27 cellular contexts compared by ENCODE assay signal in genomic region chr11:117706322-117706814, GRCh38.
DNase-seq lines count a peak whose midpoint lies in the region; ATAC-seq and TF ChIP-seq lines count a peak whose summit lies in the region.
"Had no signal": no experiment of that assay in that cellular context is flagged by ENCODE, and none has a peak within 500 bp of the region (broad histone marks: within the 10 kb centered on the region; RNA-seq: fewer than 3 reads in every experiment).

No MANE protein-coding gene starts in this region.

- no peak overlapping the region; the same call in 1 of the 2 replicates for H3K27ac ChIP-seq in WERI-Rb-1
- H3K27ac ChIP-seq in layer of hippocampus (ENCODE audit: low read depth, low read length): peak overlapping the region; percentile 9
- H3K27ac ChIP-seq in transverse colon: no peak overlapping the region
- H3K27ac ChIP-seq: 22Rv1, Peyer's patch had no signal

- no peak for TF ChIP-seq POLR2A in transverse colon (IDR thresholded peaks at IDR 0.05)

- DNase-seq in D341Med (ENCODE audit: low spot score) (peak; percentile 56), WERI-Rb-1 (peak; percentile 50), NCI-H187 (lab: John Stamatoyannopoulos, UW) (no peak), GM03348 (ENCODE audit: low spot score) (no peak), transverse colon (no peak)
- no peak for DNase-seq in stimulated activated naive B cell treated with anti-CD40 and anti-IgM and Interleukin-4, amounts not matched to agents 10 μg/mL and 1 μg/mL and 100 μg/mL, for 72 hours
- DNase-seq: ACHN; C1 segment of cervical spinal cord; Calu3; CD8-positive, alpha-beta memory T cell; DMS53; GDM1; KBM-7; MM.1S; NCI-H1048; NCI-H1417 treated with DMSO at 0.1 percent for 48 hours; NCI-H187 treated with DMSO at 0.1 percent for 48 hours; NCI-H2227 treated with DMSO at 0.1 percent for 48 hours; NCI-H510A; NCI-H774; Peyer's patch had no signal

- in situ Hi-C loops in transverse colon (cut with MboI; ENCODE audit: low pct_ligation_motif_present in 1 of 4, low pct_unique_long_range_greater_than_20kb in 1 of 4, low sequenced_read_pairs in 3 of 4): no loop called here

- TF ChIP-seq EP300 in transverse colon (IDR thresholded peaks at IDR 0.05; ENCODE audit: low read depth): no peak

- H3K4me3 ChIP-seq in WERI-Rb-1 (ENCODE audit: low read depth, low read length): no peak overlapping the region
- no peak overlapping the region for H3K4me3 ChIP-seq in transverse colon
- H3K4me3 ChIP-seq: GM23338, HAP-1, Peyer's patch had no signal

- ATAC-seq in stimulated activated naive B cell treated with anti-CD40 and anti-IgM and Interleukin-4, amounts not matched to agents 10 μg/mL and 1 μg/mL and 100 μg/mL, for 72 hours (replicated peaks): no peak
- ATAC-seq in GM18867 (IDR thresholded peaks at IDR 0.05; ENCODE audit: unreplicated experiment): no peak
- ATAC-seq: GM23338, SK-N-SH treated with all-trans-retinoic acid at 6 μM for 48 hours had no signal

- 20 to 65% methylated on average over 2 to 12 of the region's 12 CpGs for WGBS in transverse colon (ENCODE audit: low coverage in 1 of 2), 2 donors

- H3K27me3 ChIP-seq in WERI-Rb-1 (ENCODE audit: insufficient read depth, low read depth, severe bottlenecking) (peaks cover 17% of the 10 kb centered on the region), layer of hippocampus (ENCODE audit: control insufficient read depth, insufficient read depth, low read length) (no peaks in the 10 kb centered on the region), transverse colon (no peaks in the 10 kb centered on the region)
- H3K27me3 ChIP-seq: Peyer's patch had no signal

- H3K27ac Mint-ChIP-seq in stimulated activated naive B cell treated with anti-CD40 and anti-IgM and Interleukin-4, amounts not matched to agents 10 μg/mL and 1 μg/mL and 100 μg/mL, for 72 hours: peak overlapping the region; percentile 16
- H3K27ac Mint-ChIP-seq: CD8-positive, alpha-beta memory T cell; GM23338 had no signal

- H3K9me3 ChIP-seq in WERI-Rb-1 (ENCODE audit: severe bottlenecking) (no peaks in the 10 kb centered on the region), transverse colon (no peaks in the 10 kb centered on the region)
- H3K9me3 ChIP-seq: HAP-1, Peyer's patch had no signal

- intact Hi-C loops in transverse colon (cut with DNase I; ENCODE audit: low total_unique reads): no loop called here

- peaks cover 0 to 10% (median 3%) of the 10 kb centered on the region in 4 donors for H3K4me1 ChIP-seq in transverse colon
- H3K4me1 ChIP-seq: Peyer's patch had no signal

- TF ChIP-seq CTCF in WERI-Rb-1 (IDR thresholded peaks at IDR 0.05; ENCODE audit: low read depth, low read length) (no peak), transverse colon (IDR thresholded peaks at IDR 0.05) (no peak)

- peaks cover 7 to 50% of the 10 kb centered on the region in 2 donors for H3K27me3 Mint-ChIP-seq in stimulated activated naive B cell treated with anti-CD40 and anti-IgM and Interleukin-4, amounts not matched to agents 10 μg/mL and 1 μg/mL and 100 μg/mL, for 72 hours

- no peaks in the 10 kb centered on the region for H3K9me3 Mint-ChIP-seq in stimulated activated naive B cell treated with anti-CD40 and anti-IgM and Interleukin-4, amounts not matched to agents 10 μg/mL and 1 μg/mL and 100 μg/mL, for 72 hours
- H3K9me3 Mint-ChIP-seq: CD8-positive, alpha-beta memory T cell; GM23338 had no signal

- no peak overlapping the region for H3K4me3 Mint-ChIP-seq in stimulated activated naive B cell treated with anti-CD40 and anti-IgM and Interleukin-4, amounts not matched to agents 10 μg/mL and 1 μg/mL and 100 μg/mL, for 72 hours
- H3K4me3 Mint-ChIP-seq: GM23338 had no signal

- H3K36me3 Mint-ChIP-seq in stimulated activated naive B cell treated with anti-CD40 and anti-IgM and Interleukin-4, amounts not matched to agents 10 μg/mL and 1 μg/mL and 100 μg/mL, for 72 hours: no peaks in the 10 kb centered on the region
- H3K36me3 Mint-ChIP-seq: CD8-positive, alpha-beta memory T cell had no signal

- H3K36me3 ChIP-seq in WERI-Rb-1: no peaks in the 10 kb centered on the region
- no peaks in the 10 kb centered on the region for H3K36me3 ChIP-seq in transverse colon
- H3K36me3 ChIP-seq: HAP-1, Peyer's patch had no signal

- H3K4me1 Mint-ChIP-seq in stimulated activated naive B cell treated with anti-CD40 and anti-IgM and Interleukin-4, amounts not matched to agents 10 μg/mL and 1 μg/mL and 100 μg/mL, for 72 hours: peaks cover 0 to 6% of the 10 kb centered on the region in 2 donors

Comparison
In these comparisons a context has a peak if more than half of its experiments do, and no peak if none do; other contexts are left out.
1. DNase-seq: peak in D341Med (single experiment) and WERI-Rb-1 (single experiment); none in stimulated activated naive B cell treated with anti-CD40 and anti-IgM and Interleukin-4, amounts not matched to agents 10 μg/mL and 1 μg/mL and 100 μg/mL, for 72 hours (single experiment), NCI-H187 (0 of 2), GM03348 (single experiment) and transverse colon (single experiment).